In genomic region chr5:4212071-4212739, GRCh38 we compare ENCODE assay signal across 18 cellular contexts.
"Had no signal": no experiment of that assay in that cellular context is flagged by ENCODE, and none has a peak within 500 bp of the region (broad histone marks: within the 10 kb centered on the region; RNA-seq: fewer than 3 reads in every experiment).

No MANE protein-coding gene starts in this region.

- H3K4me3 Mint-ChIP-seq: effector memory CD8-positive, alpha-beta T cell; naive B cell had no signal

- H3K27ac Mint-ChIP-seq: effector memory CD8-positive, alpha-beta T cell; naive B cell had no signal

- DNase-seq: effector memory CD8-positive, alpha-beta T cell; foreskin keratinocyte; left colon; left ventricle myocardium superior; mesenchymal stem cell; naive B cell; nucleus accumbens; ovary; right cardiac atrium; spleen; stimulated activated CD4-positive, alpha-beta T cell treated with anti-CD3 and anti-CD28 coated beads, Interleukin-15, amount 100 ng/mL, for 24 hours; stimulated activated CD4-positive, alpha-beta T cell treated with anti-CD3 and anti-CD28 coated beads, Interleukin-1b, Interleukin-23, amount 100 ng/mL, for 48 hours; stimulated activated naive CD4-positive, alpha-beta T cell; stomach; substantia nigra; trophoblast cell had no signal

- H3K27me3 Mint-ChIP-seq: effector memory CD8-positive, alpha-beta T cell; naive B cell had no signal

- H3K4me1 Mint-ChIP-seq: naive B cell had no signal

- H3K9me3 ChIP-seq: ovary, stomach, thoracic aorta had no signal

- H3K4me3 ChIP-seq: lung, ovary, spleen, stomach, thoracic aorta had no signal

- H3K4me1 ChIP-seq: foreskin keratinocyte, spleen, stomach had no signal

- H3K36me3 ChIP-seq: ovary, spleen, stomach, thoracic aorta had no signal

- H3K27me3 ChIP-seq: foreskin keratinocyte, ovary, spleen, stomach had no signal

- ATAC-seq: effector memory CD8-positive, alpha-beta T cell; foreskin keratinocyte; left colon; left ventricle myocardium superior; right cardiac atrium had no signal

- H3K27ac ChIP-seq: foreskin keratinocyte, ovary, spleen, stomach, thoracic aorta had no signal
